8 cellular contexts compared by ENCODE assay signal in genomic region chr20:50191065-50191565, GRCh38. TPM values are rescaled to one million over a fixed set of nuclear protein-coding genes. Genes with fewer than 3 reads are reported as not detected.
DNase-seq lines count a peak whose midpoint lies in the region; ATAC-seq and TF ChIP-seq lines count a peak whose summit lies in the region.

No MANE protein-coding gene starts in this region.

- ATAC-seq in GM21786 (IDR thresholded peaks at IDR 0.05; ENCODE audit: unreplicated experiment), result no peak

- no peak for TF ChIP-seq CTCF in HL-60 (IDR thresholded peaks at IDR 0.05; ENCODE audit: insufficient read depth, low read length)
- TF ChIP-seq CTCF in ascending aorta (IDR thresholded peaks at IDR 0.05), result peak in 1 of 3 experiments; percentile 2

- H3K9me3 ChIP-seq in ascending aorta (no peaks in the 10 kb centered on the region), iPS-20b (ENCODE audit: insufficient read depth, low read depth, low read length) (no peaks in the 10 kb centered on the region)

- intact Hi-C loops in ascending aorta (cut with DNase I), result loop anchor here (2.0 to 5.0 kb wide), 5 partner anchors 34 to 190 kb away; no protein-coding TSS in a partner anchor

- DNase-seq in NCI-H82 (lab: John Stamatoyannopoulos, UW) (peak; percentile 62), NCI-H82 treated with DMSO at 0.1 percent for 48 hours (lab: John Stamatoyannopoulos, UW; ENCODE audit: unreplicated experiment) (no peak), HL-60 (ENCODE audit: low read depth in 1 of 2, low spot score in 1 of 2) (peak; percentile 72 to 78), T-helper 22 cell (ENCODE audit: low read depth) (peak; percentile 29), ascending aorta (ENCODE audit: low spot score in 2 of 2) (peak in 1 of 2 donors; percentile 82)
- peak; percentile 30 to 43 for DNase-seq in stimulated activated CD4-positive, alpha-beta T cell treated with anti-CD3 and anti-CD28 coated beads, Interleukin-15, amount 100 ng/mL, for 48 hours (ENCODE audit: low read depth in 2 of 2)

- peak overlapping the region; percentile 90 for H3K27ac ChIP-seq in HL-60 (replicated peaks)
- peak overlapping the region; percentile 99 to 100 for H3K27ac ChIP-seq in ascending aorta
- H3K27ac ChIP-seq in iPS-20b (ENCODE audit: low read length), result no peak overlapping the region

- H3K4me3 ChIP-seq in HL-60 (replicated peaks; ENCODE audit: insufficient read depth, low read length) (peak overlapping the region; percentile 74), ascending aorta (peak overlapping the region; percentile 99), iPS-20b (ENCODE audit: low read length) (peak overlapping the region; percentile 89; the same call in 1 of the 2 replicates)

- H3K9ac ChIP-seq in iPS-20b (ENCODE audit: low read depth, low read length), result peak overlapping the region; percentile 86; the same call in 1 of the 2 replicates

- H3K36me3 ChIP-seq in ascending aorta (peaks cover 17 to 38% of the 10 kb centered on the region in 2 donors), iPS-20b (ENCODE audit: insufficient read depth, low read depth, low read length) (no peaks in the 10 kb centered on the region)

- H3K4me1 ChIP-seq in ascending aorta (peaks cover 14 to 17% of the 10 kb centered on the region in 2 donors), iPS-20b (ENCODE audit: insufficient read depth, low read length) (peaks cover 8% of the 10 kb centered on the region)

- H3K27me3 ChIP-seq in HL-60 (ENCODE audit: insufficient read depth, poor library complexity, severe bottlenecking), result no peaks in the 10 kb centered on the region
- no peaks in the 10 kb centered on the region for H3K27me3 ChIP-seq in ascending aorta
- H3K27me3 ChIP-seq in iPS-20b (ENCODE audit: insufficient read depth, low read length), result peaks cover under 1% of the 10 kb centered on the region; the same call in 1 of the 2 replicates

RNA-seq across cellular contexts. Expression of gene CEBPB, which starts 0.5 kb away (rescaled TPM):
- 360 TPM for total RNA-seq in ascending aorta

RNA-seq across cellular contexts. Expression of gene PEDS1, which starts 37.6 kb away (rescaled TPM):
- 23.9 TPM for total RNA-seq in ascending aorta
